In genomic region chr14:51327376-51327775, GRCh38 we compare ENCODE assay signal across 14 cellular contexts.
DNase-seq lines count a peak whose midpoint lies in the region; ATAC-seq and TF ChIP-seq lines count a peak whose summit lies in the region.
"Had no signal": no experiment of that assay in that cellular context is flagged by ENCODE, and none has a peak within 500 bp of the region (broad histone marks: within the 10 kb centered on the region; RNA-seq: fewer than 3 reads in every experiment).

No MANE protein-coding gene starts in this region.

- no peak for TF ChIP-seq CTCF in esophagus muscularis mucosa (IDR thresholded peaks at IDR 0.05)
- TF ChIP-seq CTCF in nephron progenitor cell (IDR thresholded peaks at IDR 0.05), result no peak

- no peak for ATAC-seq in GM21737 (IDR thresholded peaks at IDR 0.05; ENCODE audit: unreplicated experiment)
- no peak for ATAC-seq in stimulated activated naive CD8-positive, alpha-beta T cell treated with anti-CD3 and anti-CD28 coated beads, Interleukin-15, Interleukin-2, amounts not matched to agents 100 U/mL and 50 U/mL, for 24 hours
- ATAC-seq: WTC11 had no signal

- H3K9me3 Mint-ChIP-seq in nephron progenitor cell, result no peaks in the 10 kb centered on the region
- H3K9me3 Mint-ChIP-seq: GM23338, WTC11 had no signal

- no peak for TF ChIP-seq POLR2A in esophagus muscularis mucosa (IDR thresholded peaks at IDR 0.05; ENCODE audit: low read depth)

- H3K27ac Mint-ChIP-seq in nephron progenitor cell, result peak overlapping the region; percentile 0
- H3K27ac Mint-ChIP-seq: B cell, WTC11 had no signal

- intact Hi-C loops in esophagus muscularis mucosa (cut with DNase I), result no loop called here

- DNase-seq in AG20443 (ENCODE audit: low spot score) (peak; percentile 26), NCI-H226 (peak; percentile 42), esophagus muscularis mucosa (ENCODE audit: extremely low spot score) (peak; percentile 34), nephron progenitor cell (no peak), Ammon's horn (ENCODE audit: low spot score) (no peak)
- no peak for DNase-seq in stimulated activated naive CD8-positive, alpha-beta T cell treated with anti-CD3 and anti-CD28 coated beads, Interleukin-15, Interleukin-2, amounts not matched to agents 100 U/mL and 50 U/mL, for 24 hours
- no peak for DNase-seq in stimulated activated CD4-positive, alpha-beta T cell treated with anti-CD3 and anti-CD28 coated beads, Interleukin-4, amount 100 ng/mL, for 4 hours
- DNase-seq: NCI-H2171 treated with DMSO at 0.1 percent for 48 hours had no signal

- H3K36me3 Mint-ChIP-seq in nephron progenitor cell (ENCODE audit: low read depth), result no peaks in the 10 kb centered on the region
- H3K36me3 Mint-ChIP-seq: WTC11 had no signal

- H3K27ac ChIP-seq in esophagus muscularis mucosa (replicated peaks in 1 of 4), result peak overlapping the region in 3 of 4 donors; percentile 56 to 70 (median 61)

- WGBS in esophagus muscularis mucosa, result 84% methylated on average over 1 of the region's 1 CpG

- H3K9me3 ChIP-seq in esophagus muscularis mucosa, result no peaks in the 10 kb centered on the region
- H3K9me3 ChIP-seq: heart right ventricle, ovary had no signal

- H3K4me1 Mint-ChIP-seq in nephron progenitor cell, result peaks cover 38% of the 10 kb centered on the region
- H3K4me1 Mint-ChIP-seq: B cell had no signal

- H3K27me3 ChIP-seq in esophagus muscularis mucosa, result no peaks in the 10 kb centered on the region
- H3K27me3 ChIP-seq: heart right ventricle, ovary had no signal

- H3K27me3 Mint-ChIP-seq in nephron progenitor cell (ENCODE audit: low read depth, poor library complexity), result peaks cover 8% of the 10 kb centered on the region

- H3K36me3 ChIP-seq in esophagus muscularis mucosa, result no peaks in the 10 kb centered on the region
- H3K36me3 ChIP-seq: heart right ventricle, ovary had no signal

- peaks cover 12 to 28% (median 26%) of the 10 kb centered on the region in 4 donors for H3K4me1 ChIP-seq in esophagus muscularis mucosa

- H3K4me3 Mint-ChIP-seq in nephron progenitor cell, result no peak overlapping the region
- H3K4me3 Mint-ChIP-seq: B cell, GM23338, WTC11 had no signal

- no peak for TF ChIP-seq EP300 in esophagus muscularis mucosa (IDR thresholded peaks at IDR 0.05)

- H3K4me3 ChIP-seq in esophagus muscularis mucosa, result no peak overlapping the region
- H3K4me3 ChIP-seq: GM23338, heart right ventricle, ovary had no signal

Comparison
In these comparisons a context has a peak if more than half of its experiments do, and no peak if none do; other contexts are left out.
1. DNase-seq: peak in AG20443 (single experiment), NCI-H226 (single experiment) and esophagus muscularis mucosa (single experiment); none in nephron progenitor cell (single experiment), stimulated activated naive CD8-positive, alpha-beta T cell treated with anti-CD3 and anti-CD28 coated beads, Interleukin-15, Interleukin-2, amounts not matched to agents 100 U/mL and 50 U/mL, for 24 hours (single experiment), stimulated activated CD4-positive, alpha-beta T cell treated with anti-CD3 and anti-CD28 coated beads, Interleukin-4, amount 100 ng/mL, for 4 hours (0 of 2) and Ammon's horn (single experiment).